ENCODE assay signal across 8 cellular contexts in genomic region chr9:86099695-86100364, GRCh38. TPM values are rescaled to one million over a fixed set of nuclear protein-coding genes. Genes with fewer than 3 reads are reported as not detected.
DNase-seq lines count a peak whose midpoint lies in the region; ATAC-seq and TF ChIP-seq lines count a peak whose summit lies in the region.

No MANE protein-coding gene starts in this region.

- H3K4me3 ChIP-seq in Caco-2 (ENCODE audit: low read depth, low read length) (peak overlapping the region; percentile 78), ectodermal cell (ENCODE audit: insufficient read depth, low read depth, low read length) (peak overlapping the region; percentile 93), stomach smooth muscle (ENCODE audit: low read length in 2 of 2) (peak overlapping the region; percentile 68 to 80)

- H3K9ac ChIP-seq in stomach smooth muscle (ENCODE audit: low read length in 2 of 2) = peak overlapping the region; percentile 72 to 85

- no peak overlapping the region for H3K27ac ChIP-seq in ectodermal cell (ENCODE audit: insufficient read depth, low read depth, low read length, poor library complexity, severe bottlenecking)
- peak overlapping the region; percentile 70 for H3K27ac ChIP-seq in stomach smooth muscle (ENCODE audit: low read length)

- H3K27ac Mint-ChIP-seq in Caco-2 (ENCODE audit: unreplicated experiment) (peak overlapping the region; percentile 70), memory B cell (no peak overlapping the region)

- ATAC-seq in HG02870 (IDR thresholded peaks at IDR 0.05; ENCODE audit: unreplicated experiment) = peak; percentile 22
- peak; percentile 42 for ATAC-seq in memory B cell (ENCODE audit: low read depth)

- H3K9me3 Mint-ChIP-seq in Caco-2 (ENCODE audit: unreplicated experiment) (no peaks in the 10 kb centered on the region), memory B cell (no peaks in the 10 kb centered on the region)

- CTCF ChIA-PET in Caco-2 (lab: Charles Lee) = interaction anchor here (1.0 kb wide), 1 partner anchor 27 kb away, joined by 3 read pairs; no protein-coding TSS in a partner anchor

- DNase-seq in Caco-2 (peak; percentile 33 to 58), SKM-1 (lab: John Stamatoyannopoulos, UW; ENCODE audit: unreplicated experiment) (peak; percentile 3), memory B cell (ENCODE audit: low spot score in 2 of 2) (peak in 1 of 2 donors; percentile 11), germinal center (ENCODE audit: low spot score) (no peak), NCI-H2029 (lab: John Stamatoyannopoulos, UW) (no peak)

- H3K4me1 Mint-ChIP-seq in Caco-2 (ENCODE audit: low read depth, unreplicated experiment) (peaks cover 7% of the 10 kb centered on the region), memory B cell (peaks cover 4% of the 10 kb centered on the region)

- H3K27me3 Mint-ChIP-seq in Caco-2 (ENCODE audit: insufficient read depth, unreplicated experiment) (no peaks in the 10 kb centered on the region), memory B cell (peaks cover 9% of the 10 kb centered on the region)

- intact Hi-C loops in Caco-2 (cut with micrococcal nuclease; ENCODE audit: unreplicated experiment) = no loop called here

- H3K4me1 ChIP-seq in Caco-2 (no peaks in the 10 kb centered on the region), ectodermal cell (ENCODE audit: control insufficient read depth, insufficient read depth, low read length) (peaks cover 17% of the 10 kb centered on the region), stomach smooth muscle (ENCODE audit: control insufficient read depth, insufficient read depth, low read length) (peaks cover 11% of the 10 kb centered on the region)

- POLR2A ChIA-PET in Caco-2 (lab: Charles Lee) = interaction anchor here (0.6 kb wide), 1 partner anchor 12 kb away, joined by 6 read pairs; no protein-coding TSS in a partner anchor

- no peak for TF ChIP-seq CTCF in Caco-2 (IDR thresholded peaks at IDR 0.05; ENCODE audit: insufficient read depth in 1 of 2, low read depth in 1 of 2, low read length in 1 of 2, severe bottlenecking in 1 of 2, unreplicated experiment in 1 of 2)

- WGBS in ectodermal cell, 2 experiments = 2% methylated on average over 47 of the region's 47 CpGs

- H3K36me3 Mint-ChIP-seq in Caco-2 (ENCODE audit: insufficient read depth, unreplicated experiment) (no peaks in the 10 kb centered on the region), memory B cell (no peaks in the 10 kb centered on the region)

- H3K9me3 ChIP-seq in Caco-2 = no peaks in the 10 kb centered on the region
- H3K9me3 ChIP-seq in ectodermal cell (ENCODE audit: control insufficient read depth, low read length) = no peaks in the 10 kb centered on the region
- H3K9me3 ChIP-seq in stomach smooth muscle (ENCODE audit: control insufficient read depth in 2 of 2, low read length in 2 of 2) = no peaks in the 10 kb centered on the region

- peak overlapping the region; percentile 86 for H3K4me3 Mint-ChIP-seq in Caco-2 (ENCODE audit: unreplicated experiment)
- peak overlapping the region; percentile 91 for H3K4me3 Mint-ChIP-seq in memory B cell

- BruUV-seq in Caco-2 (replicated peaks; lab: Mats Ljungman, UMichigan) = no TSS peak

- H3K27me3 ChIP-seq in Caco-2 (replicated peaks; ENCODE audit: control insufficient read depth, insufficient read depth, low read length) (no peaks in the 10 kb centered on the region), ectodermal cell (ENCODE audit: control insufficient read depth, insufficient read depth, low read length, poor library complexity, severe bottlenecking) (peaks cover 18% of the 10 kb centered on the region), stomach smooth muscle (ENCODE audit: control insufficient read depth in 1 of 2, insufficient read depth in 2 of 2, low read length in 2 of 2) (no peaks in the 10 kb centered on the region)

- H3K36me3 ChIP-seq in Caco-2 (ENCODE audit: control insufficient read depth, insufficient read depth, low read length) = no peaks in the 10 kb centered on the region
- H3K36me3 ChIP-seq in ectodermal cell (ENCODE audit: control insufficient read depth, insufficient read depth, low read length) = no peaks in the 10 kb centered on the region
- H3K36me3 ChIP-seq in stomach smooth muscle (ENCODE audit: control insufficient read depth in 2 of 2, insufficient read depth in 2 of 2, low read length in 2 of 2) = no peaks in the 10 kb centered on the region

RNA-seq across cellular contexts. Expression of gene GOLM1, which starts 0.5 kb away (rescaled TPM):
- 53.6 and 60.0 TPM in 2 replicates for total RNA-seq in Caco-2 (2022)
- polyA plus RNA-seq in ectodermal cell (2013, experiment 1 of 4) = 130 TPM
- polyA plus RNA-seq in ectodermal cell (2013, experiment 2 of 4) = 133 TPM
- polyA plus RNA-seq in ectodermal cell (2013, experiment 3 of 4) = 98.2 TPM
- 115 TPM for polyA plus RNA-seq in ectodermal cell (2013, experiment 4 of 4)

Comparison
In these comparisons a context has a peak if more than half of its experiments do, and no peak if none do; other contexts are left out.
1. DNase-seq: peak in Caco-2 (2 of 2) and SKM-1 (single experiment); none in germinal center (single experiment) and NCI-H2029 (single experiment).
2. Peak in every context shown above with its lines, with median percentiles within 50 percentile points of each other: H3K4me3 ChIP-seq.